Comparison of ENCODE assay signal across 21 cellular contexts in the genomic region with DNA sequence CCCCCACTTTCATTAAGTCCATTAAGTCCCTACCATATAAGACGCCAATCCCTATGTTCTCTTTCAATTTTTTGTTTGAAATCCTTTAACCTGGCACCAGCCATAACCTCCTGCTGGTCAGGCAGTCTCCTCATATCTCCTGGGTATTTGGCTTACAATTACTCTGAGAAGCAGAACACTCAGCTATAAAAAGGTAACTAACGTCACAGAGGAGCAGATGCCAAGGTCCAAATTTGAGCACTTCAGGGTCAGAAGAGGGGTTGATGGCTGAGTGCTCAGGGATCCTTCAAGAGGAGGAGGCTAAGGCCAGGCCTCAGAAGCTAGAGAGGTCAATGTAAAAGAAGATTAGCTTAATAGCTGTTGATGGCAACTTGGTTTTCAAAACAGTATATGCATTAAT. TPM values are rescaled to one million over a fixed set of nuclear protein-coding genes. Genes with fewer than 3 reads are reported as not detected.
"Had no signal": no experiment of that assay in that cellular context is flagged by ENCODE, and none has a peak within 500 bp of the region (broad histone marks: within the 10 kb centered on the region; RNA-seq: fewer than 3 reads in every experiment).

No MANE protein-coding gene starts in this region.

- H3K27ac ChIP-seq: colonic mucosa, epithelial cell of prostate, neural progenitor cell, suprapubic skin, upper lobe of left lung had no signal

- H3K36me3 ChIP-seq: colonic mucosa, neural progenitor cell, stomach, suprapubic skin, upper lobe of left lung had no signal

- H3K27me3 ChIP-seq: colonic mucosa, neural progenitor cell, stomach, suprapubic skin, upper lobe of left lung had no signal

- H3K4me3 ChIP-seq: colonic mucosa, neural progenitor cell, stomach, suprapubic skin, upper lobe of left lung had no signal

- ATAC-seq: activated CD4-positive, alpha-beta T cell treated with anti-CD3 and anti-CD28 coated beads for 36 hours; activated T-cell treated with anti-CD3 and anti-CD28 coated beads, Interleukin-2, amount 50 U/mL, for 72 hours; naive thymus-derived CD8-positive, alpha-beta T cell; SK-N-SH treated with all-trans-retinoic acid at 6 μM for 48 hours had no signal

- H3K4me1 ChIP-seq: colonic mucosa, neural progenitor cell, suprapubic skin, upper lobe of left lung had no signal

- DNase-seq: activated B cell treated with CpG ODN at 0.5 μM for 24 hours; activated CD4-positive, alpha-beta memory T cell treated with anti-CD3 and anti-CD28 coated beads, Interleukin-2, amount 10 ng/mL, durations not matched to agents 7 days and 5 days; activated CD4-positive, alpha-beta T cell treated with anti-CD3 and anti-CD28 coated beads for 36 hours; activated effector memory CD4-positive, alpha-beta T cell treated with Interleukin-2 at 50 U/mL for 16 hours; activated naive CD4-positive, alpha-beta T cell treated with anti-CD3 and anti-CD28 coated beads for 36 hours; activated T-cell treated with anti-CD3 and anti-CD28 coated beads, Interleukin-2, amount 50 U/mL, for 72 hours; amygdala; caudate nucleus; colonic mucosa; mammary epithelial cell; naive thymus-derived CD8-positive, alpha-beta T cell; retina; SIG-M5; stimulated activated CD4-positive, alpha-beta T cell treated with anti-CD3 and anti-CD28 coated beads, Interleukin-4, amount 100 ng/mL, for 4 hours; stomach; T-helper 1 cell; upper lobe of left lung had no signal

- H3K9me3 ChIP-seq: colonic mucosa, stomach, suprapubic skin, upper lobe of left lung had no signal

RNA-seq across cellular contexts. Expression of a gene that starts 22.3 kb away (rescaled TPM):
- total RNA-seq: activated B cell treated with CpG ODN at 0.5 μM for 24 hours; naive thymus-derived CD8-positive, alpha-beta T cell had no signal
